Comparison of ENCODE assay signal across 12 cellular contexts in genomic region chr17:49849711-49850610, GRCh38. TPM values are rescaled to one million over a fixed set of nuclear protein-coding genes. Genes with fewer than 3 reads are reported as not detected.
DNase-seq lines count a peak whose midpoint lies in the region; ATAC-seq and TF ChIP-seq lines count a peak whose summit lies in the region.
"Had no signal": no experiment of that assay in that cellular context is flagged by ENCODE, and none has a peak within 500 bp of the region (broad histone marks: within the 10 kb centered on the region; RNA-seq: fewer than 3 reads in every experiment).

No MANE protein-coding gene starts in this region.

- H3K27me3 ChIP-seq in tibial artery = no peaks in the 10 kb centered on the region
- H3K27me3 ChIP-seq in testis = no peaks in the 10 kb centered on the region

- H3K4me1 ChIP-seq in tibial artery (peaks cover 0 to 39% (median 27%) of the 10 kb centered on the region in 4 donors), testis (peaks cover 14% of the 10 kb centered on the region)

- H3K27me3 Mint-ChIP-seq in activated naive CD4-positive, alpha-beta T cell treated with anti-CD3 and anti-CD28 coated beads, Interleukin-2, amount 50 U/mL, for 24 hours = no peaks in the 10 kb centered on the region
- H3K27me3 Mint-ChIP-seq in activated CD4-positive, alpha-beta memory T cell treated with anti-CD3 and anti-CD28 coated beads for 36 hours = no peaks in the 10 kb centered on the region
- peaks cover 6% of the 10 kb centered on the region for H3K27me3 Mint-ChIP-seq in memory B cell

- H3K27ac ChIP-seq in tibial artery (peak overlapping the region; percentile 51 to 60), testis (no peak overlapping the region)
- H3K27ac ChIP-seq: parathyroid adenoma had no signal

- H3K4me1 Mint-ChIP-seq in activated naive CD4-positive, alpha-beta T cell treated with anti-CD3 and anti-CD28 coated beads, Interleukin-2, amount 50 U/mL, for 24 hours = peaks cover 21% of the 10 kb centered on the region
- peaks cover 16% of the 10 kb centered on the region for H3K4me1 Mint-ChIP-seq in activated CD4-positive, alpha-beta memory T cell treated with anti-CD3 and anti-CD28 coated beads for 36 hours (ENCODE audit: low read depth)
- peaks cover 13% of the 10 kb centered on the region for H3K4me1 Mint-ChIP-seq in memory B cell

- H3K9me3 ChIP-seq in tibial artery (no peaks in the 10 kb centered on the region), testis (no peaks in the 10 kb centered on the region)

- 85 to 89% methylated on average over 11 of the region's 11 CpGs for WGBS in testis, 2 donors

- no peak overlapping the region for H3K4me3 ChIP-seq in tibial artery
- no peak overlapping the region for H3K4me3 ChIP-seq in testis

- peak overlapping the region; percentile 87 for H3K4me3 Mint-ChIP-seq in activated naive CD4-positive, alpha-beta T cell treated with anti-CD3 and anti-CD28 coated beads, Interleukin-2, amount 50 U/mL, for 24 hours
- peak overlapping the region; percentile 79 for H3K4me3 Mint-ChIP-seq in activated CD4-positive, alpha-beta memory T cell treated with anti-CD3 and anti-CD28 coated beads for 36 hours
- H3K4me3 Mint-ChIP-seq in memory B cell = peak overlapping the region; percentile 91

- no peak for TF ChIP-seq POLR2A in testis (IDR thresholded peaks at IDR 0.05)

- H3K9me3 Mint-ChIP-seq in activated naive CD4-positive, alpha-beta T cell treated with anti-CD3 and anti-CD28 coated beads, Interleukin-2, amount 50 U/mL, for 24 hours = no peaks in the 10 kb centered on the region
- H3K9me3 Mint-ChIP-seq in activated CD4-positive, alpha-beta memory T cell treated with anti-CD3 and anti-CD28 coated beads for 36 hours = no peaks in the 10 kb centered on the region
- H3K9me3 Mint-ChIP-seq in memory B cell = no peaks in the 10 kb centered on the region

- intact Hi-C loops in activated CD4-positive, alpha-beta memory T cell treated with anti-CD3 and anti-CD28 coated beads for 36 hours (cut with micrococcal nuclease) = loop anchor here (2.0 to 5.0 kb wide), 2 partner anchors 153 to 283 kb away; no protein-coding TSS in a partner anchor
- intact Hi-C loops in tibial artery (cut with DNase I; ENCODE audit: low total_unique reads) (loop anchor here (5.0 to 10.0 kb wide), 3 partner anchors 55 to 283 kb away; no protein-coding TSS in a partner anchor), testis (cut with DNase I; ENCODE audit: low total_unique reads) (loop anchor here (5.0 kb wide), 2 partner anchors 148 to 283 kb away; no protein-coding TSS in a partner anchor)

- DNase-seq in activated naive CD4-positive, alpha-beta T cell treated with Interleukin-2 at 50 U/mL for 16 hours = no peak
- no peak for DNase-seq in activated CD4-positive, alpha-beta memory T cell treated with anti-CD3 and anti-CD28 coated beads for 36 hours
- no peak for DNase-seq in memory B cell (ENCODE audit: low spot score in 2 of 2)
- DNase-seq in tibial artery = no peak
- DNase-seq in effector CD4-positive, alpha-beta T cell = no peak
- no peak for DNase-seq in testis
- no peak for DNase-seq in stimulated activated CD8-positive, alpha-beta memory T cell treated with anti-CD3 and anti-CD28 coated beads, Interleukin-4, amount 100 ng/mL, for 48 hours
- DNase-seq: NCI-H2107; stimulated activated CD4-positive, alpha-beta T cell treated with anti-CD3 and anti-CD28 coated beads, Interleukin-1b, Interleukin-23, amount 100 ng/mL, for 48 hours had no signal

- ATAC-seq in memory B cell (ENCODE audit: low read depth) = no peak

- CTCF ChIA-PET in activated CD4-positive, alpha-beta memory T cell treated with anti-CD3 and anti-CD28 coated beads for 36 hours (lab: Charles Lee) = interaction anchor here (0.6 to 6.2 kb wide), 7 partner anchors 10 to 443 kb away, joined by 3 to 47 read pairs (median 4); no protein-coding TSS in a partner anchor

- peaks cover 0 to 10% (median 0%) of the 10 kb centered on the region in 3 donors for H3K36me3 ChIP-seq in tibial artery
- H3K36me3 ChIP-seq in testis (ENCODE audit: low read depth, missing control alignments) = no peaks in the 10 kb centered on the region

- POLR2A ChIA-PET in activated CD4-positive, alpha-beta memory T cell treated with anti-CD3 and anti-CD28 coated beads for 36 hours (lab: Charles Lee) = interaction anchor here (0.6 kb wide), 1 partner anchor 242 kb away, joined by 3 read pairs; no protein-coding TSS in a partner anchor

- no peak for TF ChIP-seq CTCF in tibial artery (IDR thresholded peaks at IDR 0.05)
- no peak for TF ChIP-seq CTCF in testis (IDR thresholded peaks at IDR 0.05)

- peak overlapping the region; percentile 55 for H3K27ac Mint-ChIP-seq in activated naive CD4-positive, alpha-beta T cell treated with anti-CD3 and anti-CD28 coated beads, Interleukin-2, amount 50 U/mL, for 24 hours
- H3K27ac Mint-ChIP-seq in activated CD4-positive, alpha-beta memory T cell treated with anti-CD3 and anti-CD28 coated beads for 36 hours = no peak overlapping the region
- no peak overlapping the region for H3K27ac Mint-ChIP-seq in memory B cell

- H3K36me3 Mint-ChIP-seq in activated naive CD4-positive, alpha-beta T cell treated with anti-CD3 and anti-CD28 coated beads, Interleukin-2, amount 50 U/mL, for 24 hours = no peaks in the 10 kb centered on the region
- peaks cover 2% of the 10 kb centered on the region for H3K36me3 Mint-ChIP-seq in activated CD4-positive, alpha-beta memory T cell treated with anti-CD3 and anti-CD28 coated beads for 36 hours
- H3K36me3 Mint-ChIP-seq in memory B cell = no peaks in the 10 kb centered on the region

RNA-seq across cellular contexts. Expression of gene TAC4, which starts 2.1 kb away (rescaled TPM):
- not detected for total RNA-seq in activated CD4-positive, alpha-beta memory T cell treated with anti-CD3 and anti-CD28 coated beads for 36 hours
- not detected for total RNA-seq in testis
- not detected for polyA plus RNA-seq in testis (ENCODE audit: insufficient read depth, low read depth, low replicate concordance)
- total RNA-seq: left lobe of liver had no signal

Comparison
In these comparisons a context has a peak if more than half of its experiments do, and no peak if none do; other contexts are left out.
1. H3K27ac ChIP-seq: peak in tibial artery (2 of 2); none in testis (0 of 2).
2. Peak in every context shown above with its lines, with median percentiles within 50 percentile points of each other: H3K4me3 Mint-ChIP-seq.